In genomic region chr2:121902171-121902591, GRCh38 we compare ENCODE assay signal across 10 cellular contexts.
DNase-seq lines count a peak whose midpoint lies in the region; ATAC-seq and TF ChIP-seq lines count a peak whose summit lies in the region.
"Had no signal": no experiment of that assay in that cellular context is flagged by ENCODE, and none has a peak within 500 bp of the region (broad histone marks: within the 10 kb centered on the region; RNA-seq: fewer than 3 reads in every experiment).

No MANE protein-coding gene starts in this region.

- H3K27ac Mint-ChIP-seq in activated CD8-positive, alpha-beta T cell treated with anti-CD3 and anti-CD28 coated beads for 36 hours: no peak overlapping the region
- no peak overlapping the region for H3K27ac Mint-ChIP-seq in activated CD8-positive, alpha-beta T cell treated with anti-CD3 and anti-CD28 coated beads, Interleukin-2, amount 10 ng/mL, durations not matched to agents 7 days and 5 days
- no peak overlapping the region for H3K27ac Mint-ChIP-seq in endodermal cell
- H3K27ac Mint-ChIP-seq in effector memory CD8-positive, alpha-beta T cell: no peak overlapping the region

- peak overlapping the region; percentile 47 for H3K4me3 Mint-ChIP-seq in activated CD8-positive, alpha-beta T cell treated with anti-CD3 and anti-CD28 coated beads for 36 hours
- no peak overlapping the region for H3K4me3 Mint-ChIP-seq in activated CD8-positive, alpha-beta T cell treated with anti-CD3 and anti-CD28 coated beads, Interleukin-2, amount 10 ng/mL, durations not matched to agents 7 days and 5 days
- H3K4me3 Mint-ChIP-seq in endodermal cell: no peak overlapping the region
- H3K4me3 Mint-ChIP-seq in effector memory CD8-positive, alpha-beta T cell: peak overlapping the region in 1 of 2 donors; percentile 32

- no peak overlapping the region for H3K9ac ChIP-seq in endodermal cell (ENCODE audit: extremely low read depth, low read length, poor library complexity, severe bottlenecking)

- intact Hi-C loops in activated CD8-positive, alpha-beta T cell treated with anti-CD3 and anti-CD28 coated beads for 36 hours (cut with micrococcal nuclease): no loop called here
- intact Hi-C loops in sciatic nerve (cut with DNase I): no loop called here

- H3K36me3 ChIP-seq in KOPT-K1 (ENCODE audit: insufficient read depth, low read length) (peaks cover 2% of the 10 kb centered on the region; the same call in 1 of the 2 replicates), endodermal cell (ENCODE audit: control insufficient read depth, insufficient read depth, low read length) (no peaks in the 10 kb centered on the region)
- H3K36me3 ChIP-seq: gastrocnemius medialis had no signal

- POLR2A ChIA-PET in activated CD8-positive, alpha-beta T cell treated with anti-CD3 and anti-CD28 coated beads for 36 hours (lab: Charles Lee): interaction anchor here (0.6 kb wide), 1 partner anchor 166 kb away, joined by 3 read pairs; the partner anchor contains the start of gene NIFK
- POLR2A ChIA-PET in activated CD8-positive, alpha-beta T cell treated with anti-CD3 and anti-CD28 coated beads, Interleukin-2, amount 10 ng/mL, durations not matched to agents 7 days and 5 days (lab: Charles Lee): no interaction called here

- H3K27ac ChIP-seq in KOPT-K1 (ENCODE audit: low read depth, low read length, poor library complexity, severe bottlenecking) (peak overlapping the region; percentile 66), endodermal cell (ENCODE audit: low read depth, low read length) (no peak overlapping the region)
- H3K27ac ChIP-seq: gastrocnemius medialis had no signal

- no peaks in the 10 kb centered on the region for H3K9me3 Mint-ChIP-seq in activated CD8-positive, alpha-beta T cell treated with anti-CD3 and anti-CD28 coated beads for 36 hours
- no peaks in the 10 kb centered on the region for H3K9me3 Mint-ChIP-seq in activated CD8-positive, alpha-beta T cell treated with anti-CD3 and anti-CD28 coated beads, Interleukin-2, amount 10 ng/mL, durations not matched to agents 7 days and 5 days (ENCODE audit: insufficient read depth)
- no peaks in the 10 kb centered on the region for H3K9me3 Mint-ChIP-seq in endodermal cell
- H3K9me3 Mint-ChIP-seq in effector memory CD8-positive, alpha-beta T cell: no peaks in the 10 kb centered on the region

- H3K9me3 ChIP-seq in KOPT-K1 (ENCODE audit: insufficient read depth, low read length, poor library complexity, severe bottlenecking) (no peaks in the 10 kb centered on the region), endodermal cell (ENCODE audit: control insufficient read depth, low read length) (no peaks in the 10 kb centered on the region)
- H3K9me3 ChIP-seq: gastrocnemius medialis had no signal

- no peaks in the 10 kb centered on the region for H3K4me1 ChIP-seq in endodermal cell (ENCODE audit: control insufficient read depth, insufficient read depth, low read length)
- H3K4me1 ChIP-seq: gastrocnemius medialis had no signal

- peak; percentile 66 for ATAC-seq in activated CD8-positive, alpha-beta T cell treated with anti-CD3 and anti-CD28 coated beads for 36 hours
- no peak for ATAC-seq in activated CD8-positive, alpha-beta T cell treated with anti-CD3 and anti-CD28 coated beads, Interleukin-2, amount 10 ng/mL, durations not matched to agents 7 days and 5 days
- ATAC-seq in sciatic nerve: peak; percentile 77
- ATAC-seq in effector memory CD8-positive, alpha-beta T cell (replicated peaks): no peak
- ATAC-seq: gastrocnemius medialis had no signal

- no peaks in the 10 kb centered on the region for H3K27me3 ChIP-seq in endodermal cell (ENCODE audit: control insufficient read depth, insufficient read depth, low read length, poor library complexity, severe bottlenecking)

- H3K36me3 Mint-ChIP-seq in activated CD8-positive, alpha-beta T cell treated with anti-CD3 and anti-CD28 coated beads for 36 hours (ENCODE audit: low read depth): no peaks in the 10 kb centered on the region
- no peaks in the 10 kb centered on the region for H3K36me3 Mint-ChIP-seq in activated CD8-positive, alpha-beta T cell treated with anti-CD3 and anti-CD28 coated beads, Interleukin-2, amount 10 ng/mL, durations not matched to agents 7 days and 5 days (ENCODE audit: low read depth)
- no peaks in the 10 kb centered on the region for H3K36me3 Mint-ChIP-seq in endodermal cell (ENCODE audit: low read depth)
- H3K36me3 Mint-ChIP-seq in effector memory CD8-positive, alpha-beta T cell (ENCODE audit: insufficient read depth): no peaks in the 10 kb centered on the region

- H3K4me3 ChIP-seq in endodermal cell (ENCODE audit: low read length): no peak overlapping the region
- H3K4me3 ChIP-seq: gastrocnemius medialis had no signal

- H3K4me1 Mint-ChIP-seq in activated CD8-positive, alpha-beta T cell treated with anti-CD3 and anti-CD28 coated beads for 36 hours (ENCODE audit: low read depth): no peaks in the 10 kb centered on the region
- no peaks in the 10 kb centered on the region for H3K4me1 Mint-ChIP-seq in activated CD8-positive, alpha-beta T cell treated with anti-CD3 and anti-CD28 coated beads, Interleukin-2, amount 10 ng/mL, durations not matched to agents 7 days and 5 days (ENCODE audit: low read depth)
- no peaks in the 10 kb centered on the region for H3K4me1 Mint-ChIP-seq in endodermal cell
- no peaks in the 10 kb centered on the region for H3K4me1 Mint-ChIP-seq in effector memory CD8-positive, alpha-beta T cell (ENCODE audit: low read depth in 2 of 2)

- peak; percentile 47 for DNase-seq in activated CD8-positive, alpha-beta T cell treated with anti-CD3 and anti-CD28 coated beads for 36 hours
- DNase-seq in activated CD8-positive, alpha-beta T cell treated with anti-CD3 and anti-CD28 coated beads, Interleukin-2, amount 10 ng/mL, durations not matched to agents 7 days and 5 days: no peak
- DNase-seq in endodermal cell (peak; percentile 78), sciatic nerve (ENCODE audit: low spot score) (peak; percentile 70), midbrain (lab: John Stamatoyannopoulos, UW) (no peak), NCI-H446 treated with DMSO at 0.1 percent for 48 hours (lab: John Stamatoyannopoulos, UW) (no peak)
- DNase-seq in effector memory CD8-positive, alpha-beta T cell: no peak
- DNase-seq: activated CD4-positive, alpha-beta T cell treated with anti-CD3 and anti-CD28 coated beads for 1 hour; gastrocnemius medialis had no signal

- no peaks in the 10 kb centered on the region for H3K27me3 Mint-ChIP-seq in activated CD8-positive, alpha-beta T cell treated with anti-CD3 and anti-CD28 coated beads for 36 hours
- H3K27me3 Mint-ChIP-seq in activated CD8-positive, alpha-beta T cell treated with anti-CD3 and anti-CD28 coated beads, Interleukin-2, amount 10 ng/mL, durations not matched to agents 7 days and 5 days (ENCODE audit: low read depth): no peaks in the 10 kb centered on the region
- peaks cover 29% of the 10 kb centered on the region for H3K27me3 Mint-ChIP-seq in endodermal cell (ENCODE audit: insufficient read depth)
- peaks cover 15 to 42% of the 10 kb centered on the region in 2 donors for H3K27me3 Mint-ChIP-seq in effector memory CD8-positive, alpha-beta T cell

- no peak for TF ChIP-seq CTCF in activated CD8-positive, alpha-beta T cell treated with anti-CD3 and anti-CD28 coated beads for 36 hours (IDR thresholded peaks at IDR 0.05)
- TF ChIP-seq CTCF in endodermal cell (conservative IDR thresholded peaks at IDR 0.05): peak; percentile 53

- CTCF ChIA-PET in activated CD8-positive, alpha-beta T cell treated with anti-CD3 and anti-CD28 coated beads for 36 hours (lab: Charles Lee): no interaction called here
- CTCF ChIA-PET in activated CD8-positive, alpha-beta T cell treated with anti-CD3 and anti-CD28 coated beads, Interleukin-2, amount 10 ng/mL, durations not matched to agents 7 days and 5 days (lab: Charles Lee): no interaction called here

- 87 to 90% methylated on average over 16 to 18 of the region's 18 CpGs for WGBS in endodermal cell (ENCODE audit: insufficient coverage in 1 of 2, insufficient read length in 1 of 2), 2 experiments

Comparison
In these comparisons a context has a peak if more than half of its experiments do, and no peak if none do; other contexts are left out.
1. ATAC-seq: peak in activated CD8-positive, alpha-beta T cell treated with anti-CD3 and anti-CD28 coated beads for 36 hours (single experiment) and sciatic nerve (single experiment); none in activated CD8-positive, alpha-beta T cell treated with anti-CD3 and anti-CD28 coated beads, Interleukin-2, amount 10 ng/mL, durations not matched to agents 7 days and 5 days (single experiment) and effector memory CD8-positive, alpha-beta T cell (single experiment).
2. DNase-seq: peak in activated CD8-positive, alpha-beta T cell treated with anti-CD3 and anti-CD28 coated beads for 36 hours (single experiment), endodermal cell (single experiment) and sciatic nerve (single experiment); none in activated CD8-positive, alpha-beta T cell treated with anti-CD3 and anti-CD28 coated beads, Interleukin-2, amount 10 ng/mL, durations not matched to agents 7 days and 5 days (single experiment), midbrain (single experiment), effector memory CD8-positive, alpha-beta T cell (0 of 3) and NCI-H446 treated with DMSO at 0.1 percent for 48 hours (single experiment).